Comparison of ENCODE assay signal across 22 cellular contexts in genomic region chr1:56520202-56520601, GRCh38. TPM values are rescaled to one million over a fixed set of nuclear protein-coding genes. Genes with fewer than 3 reads are reported as not detected.
"Had no signal": no experiment of that assay in that cellular context is flagged by ENCODE, and none has a peak within 500 bp of the region (broad histone marks: within the 10 kb centered on the region; RNA-seq: fewer than 3 reads in every experiment).

No MANE protein-coding gene starts in this region.

- DNase-seq: activated B cell treated with CpG ODN at 0.5 μM for 24 hours; activated CD4-positive, alpha-beta memory T cell treated with anti-CD3 and anti-CD28 coated beads for 36 hours; activated CD4-positive, alpha-beta T cell treated with anti-CD3 and anti-CD28 coated beads for 4 hours; activated gamma-delta T cell treated with Interleukin-2 at 50 U/mL for 16 hours; activated T-cell treated with anti-CD3 and anti-CD28 coated beads for 4 hours; adrenal gland; central memory CD4-positive, alpha-beta T cell; colonic mucosa; endodermal cell; erythroblast; gastrocnemius medialis; left ventricle myocardium superior; mucosa of descending colon; naive B cell; small intestine; stimulated activated CD4-positive, alpha-beta T cell treated with anti-CD3 and anti-CD28 coated beads, Interleukin-4, amount 100 ng/mL, for 1 hour; stomach had no signal

- ATAC-seq: activated naive CD4-positive, alpha-beta T cell treated with anti-CD3 and anti-CD28 coated beads, Interleukin-2, amount 50 U/mL, for 72 hours; gastrocnemius medialis; left ventricle myocardium superior; mucosa of descending colon had no signal

- H3K27me3 ChIP-seq: adrenal gland, colonic mucosa, gastrocnemius medialis, neural progenitor cell, right atrium auricular region, stomach had no signal

- H3K27ac ChIP-seq: adrenal gland, colonic mucosa, gastrocnemius medialis, neural progenitor cell, prostate gland, right atrium auricular region, stomach had no signal

- H3K36me3 ChIP-seq: colonic mucosa, prostate gland had no signal

- H3K9me3 ChIP-seq: adrenal gland, colonic mucosa, gastrocnemius medialis, mucosa of descending colon, prostate gland, right atrium auricular region, stomach had no signal

- H3K9ac ChIP-seq: neural progenitor cell had no signal

- H3K4me3 ChIP-seq: adrenal gland, colonic mucosa, gastrocnemius medialis, mucosa of descending colon, neural progenitor cell, prostate gland, right atrium auricular region, stomach had no signal

RNA-seq across cellular contexts. Expression of gene PLPP3, which starts 59.2 kb away (rescaled TPM):
- total RNA-seq: activated CD4-positive, alpha-beta memory T cell treated with anti-CD3 and anti-CD28 coated beads for 36 hours; activated naive CD4-positive, alpha-beta T cell treated with anti-CD3 and anti-CD28 coated beads, Interleukin-2, amount 50 U/mL, for 72 hours; activated T-helper 1 cell treated with anti-CD3 and anti-CD28 coated beads, Interleukin-12 subunit alpha, Interleukin-12 subunit beta, Interleukin-2, Interleukin-4 antibody, amounts not matched to agents 30 ng/mL and 10 ng/mL and 1 ng/mL, durations not matched to agents 14 hours and 24 hours and 36 hours had no signal
